8 cellular contexts compared by ENCODE assay signal in the genomic region with DNA sequence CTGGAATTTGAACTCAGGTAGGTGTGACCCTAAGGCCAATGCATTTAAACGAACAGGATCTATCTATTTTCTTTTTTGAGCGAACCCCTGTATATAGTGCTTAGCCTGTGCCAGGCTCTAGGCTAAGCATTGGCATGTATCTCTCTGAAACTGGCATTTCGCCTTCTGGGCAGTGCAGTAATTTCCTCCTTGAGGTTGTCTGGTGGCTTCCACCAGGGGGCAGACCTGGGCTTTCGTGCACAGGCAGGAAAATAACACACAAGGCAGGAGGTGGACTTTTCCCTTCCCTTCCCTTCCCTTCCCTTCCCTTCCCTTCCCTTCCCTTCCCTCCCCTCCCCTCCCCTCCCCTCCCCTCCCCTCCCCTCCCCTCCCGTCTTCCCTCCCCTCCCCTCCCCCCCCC. TPM values are rescaled to one million over a fixed set of nuclear protein-coding genes. Genes with fewer than 3 reads are reported as not detected.
DNase-seq lines count a peak whose midpoint lies in the region; ATAC-seq, FAIRE-seq and TF ChIP-seq lines count a peak whose summit lies in the region.

No MANE protein-coding gene starts in this region.

- POLR2A ChIA-PET in AG04449 (lab: Yijun Ruan, JAX) = no interaction called here
- POLR2A ChIA-PET in activated CD8-positive, alpha-beta T cell treated with anti-CD3 and anti-CD28 coated beads for 36 hours (lab: Charles Lee) = no interaction called here

- H3K27ac Mint-ChIP-seq in activated CD8-positive, alpha-beta T cell treated with anti-CD3 and anti-CD28 coated beads for 36 hours = no peak overlapping the region

- H3K27me3 Mint-ChIP-seq in activated CD8-positive, alpha-beta T cell treated with anti-CD3 and anti-CD28 coated beads for 36 hours = no peaks in the 10 kb centered on the region

- WGBS in mesendoderm (ENCODE audit: extremely low coverage, insufficient coverage, low lambda C conversion rate) = no CpG with 5 or more reads among the region's 5 CpGs

- H3K36me3 ChIP-seq in effector memory CD4-positive, alpha-beta T cell (ENCODE audit: control insufficient read depth, insufficient read depth, low read length) = no peaks in the 10 kb centered on the region
- no peaks in the 10 kb centered on the region for H3K36me3 ChIP-seq in mesendoderm (ENCODE audit: control insufficient read depth, insufficient read depth, low read length)

- H3K27me3 ChIP-seq in effector memory CD4-positive, alpha-beta T cell (replicated peaks; ENCODE audit: control insufficient read depth, insufficient read depth, low read length, poor library complexity, severe bottlenecking) = no peaks in the 10 kb centered on the region
- H3K27me3 ChIP-seq in mesendoderm (ENCODE audit: insufficient read depth, low read length, poor library complexity) = no peaks in the 10 kb centered on the region

- peak; percentile 83 for TF ChIP-seq CTCF in AG04449 (IDR thresholded peaks at IDR 0.05; ENCODE audit: insufficient read depth, low read length, missing control alignments)
- TF ChIP-seq CTCF in activated CD8-positive, alpha-beta T cell treated with anti-CD3 and anti-CD28 coated beads for 36 hours (IDR thresholded peaks at IDR 0.05) = peak; percentile 68

- FAIRE-seq in GM19239 (lab: Jason Lieb, UNC) = peak; percentile 85

- H3K4me3 ChIP-seq in AG04449 (ENCODE audit: low read depth, low read length) (no peak overlapping the region), mesendoderm (ENCODE audit: low read length) (no peak overlapping the region)
- H3K4me3 ChIP-seq in effector memory CD4-positive, alpha-beta T cell (ENCODE audit: insufficient read depth, low read depth, low read length, poor library complexity, severe bottlenecking) = no peak overlapping the region

- H4K8ac ChIP-seq in mesendoderm (ENCODE audit: low read depth, low read length) = no peak overlapping the region

- no peak overlapping the region for H4K5ac ChIP-seq in mesendoderm (ENCODE audit: low read length)

- no peaks in the 10 kb centered on the region for H3K36me3 Mint-ChIP-seq in activated CD8-positive, alpha-beta T cell treated with anti-CD3 and anti-CD28 coated beads for 36 hours (ENCODE audit: low read depth)

- no peak overlapping the region for H3K4me2 ChIP-seq in mesendoderm (ENCODE audit: low read length)

- intact Hi-C loops in activated CD8-positive, alpha-beta T cell treated with anti-CD3 and anti-CD28 coated beads for 36 hours (cut with micrococcal nuclease) = no loop called here

- H3K27ac ChIP-seq in effector memory CD4-positive, alpha-beta T cell (ENCODE audit: insufficient read depth, low read length, poor library complexity, severe bottlenecking) = no peak overlapping the region
- no peak overlapping the region for H3K27ac ChIP-seq in mesendoderm (ENCODE audit: low read depth, low read length)

- no peaks in the 10 kb centered on the region for H3K79me1 ChIP-seq in mesendoderm (ENCODE audit: low read length)

- no peak overlapping the region for H3K4me3 Mint-ChIP-seq in activated CD8-positive, alpha-beta T cell treated with anti-CD3 and anti-CD28 coated beads for 36 hours

- H3K56ac ChIP-seq in mesendoderm (ENCODE audit: low read length) = no peak overlapping the region

- no peak overlapping the region for H3K9ac ChIP-seq in mesendoderm (ENCODE audit: low read length)

- H3K4me1 Mint-ChIP-seq in activated CD8-positive, alpha-beta T cell treated with anti-CD3 and anti-CD28 coated beads for 36 hours (ENCODE audit: low read depth) = peaks cover 11% of the 10 kb centered on the region

- no peak overlapping the region for H2AK5ac ChIP-seq in mesendoderm (ENCODE audit: low read length)

- no peak overlapping the region for H2BK5ac ChIP-seq in mesendoderm (ENCODE audit: low read length)

- CTCF ChIA-PET in AG04449 (lab: Yijun Ruan, JAX) = interaction anchor here (0.6 to 5.1 kb wide), 13 partner anchors 8 to 709 kb away, joined by 3 to 39 read pairs (median 4); no protein-coding TSS in a partner anchor
- CTCF ChIA-PET in activated CD8-positive, alpha-beta T cell treated with anti-CD3 and anti-CD28 coated beads for 36 hours (lab: Charles Lee) = interaction anchor here (0.6 to 13.7 kb wide), 25 partner anchors 11 to 703 kb away, joined by 3 to 312 read pairs (median 4); no protein-coding TSS in a partner anchor

- no peak overlapping the region for H3K4ac ChIP-seq in mesendoderm (ENCODE audit: low read depth, low read length)

- H3K4me1 ChIP-seq in effector memory CD4-positive, alpha-beta T cell (ENCODE audit: control insufficient read depth, insufficient read depth, low read length, poor library complexity, severe bottlenecking) = no peaks in the 10 kb centered on the region
- H3K4me1 ChIP-seq in mesendoderm (ENCODE audit: control insufficient read depth, low read depth, low read length) = no peaks in the 10 kb centered on the region

- no peak overlapping the region for H3K23ac ChIP-seq in mesendoderm (ENCODE audit: low read length)

- no peak for DNase-seq in AG04449 (ENCODE audit: low read depth, low spot score)
- peak; percentile 54 for DNase-seq in GM19239 (ENCODE audit: insufficient read length, low spot score)
- peak; percentile 4 for DNase-seq in NCI-H526 treated with DMSO at 0.1 percent for 48 hours (lab: John Stamatoyannopoulos, UW)
- DNase-seq in activated CD8-positive, alpha-beta T cell treated with anti-CD3 and anti-CD28 coated beads for 36 hours = peak; percentile 88
- peak; percentile 47 to 65 (median 55) for DNase-seq in effector memory CD4-positive, alpha-beta T cell
- DNase-seq in mesendoderm = peak; percentile 68
- peak; percentile 50 to 53 for DNase-seq in stimulated activated CD8-positive, alpha-beta memory T cell treated with anti-CD3 and anti-CD28 coated beads, Interleukin-15, amount 100 ng/mL, for 48 hours (ENCODE audit: low read depth in 2 of 2)

- H3K9me3 ChIP-seq in effector memory CD4-positive, alpha-beta T cell (ENCODE audit: control insufficient read depth, low read length) = no peaks in the 10 kb centered on the region

- H3K18ac ChIP-seq in mesendoderm (ENCODE audit: low read length) = no peak overlapping the region

- H3K9me3 Mint-ChIP-seq in activated CD8-positive, alpha-beta T cell treated with anti-CD3 and anti-CD28 coated beads for 36 hours = no peaks in the 10 kb centered on the region

- H2BK15ac ChIP-seq in mesendoderm (replicated peaks; ENCODE audit: low read depth) = no peak overlapping the region

- no peak overlapping the region for H2BK120ac ChIP-seq in mesendoderm (ENCODE audit: low read depth, low read length)

- ATAC-seq in activated CD8-positive, alpha-beta T cell treated with anti-CD3 and anti-CD28 coated beads for 36 hours = peak; percentile 78
- ATAC-seq in GM21423 (IDR thresholded peaks at IDR 0.05; ENCODE audit: unreplicated experiment) = no peak

- no peaks in the 10 kb centered on the region for H3K79me2 ChIP-seq in mesendoderm (ENCODE audit: control insufficient read depth, insufficient read depth, low read length)

RNA-seq across cellular contexts. Expression of a gene that starts 34.4 kb away (rescaled TPM):
- 100 to 1,000 TPM; 101 to 105 TPM for total RNA-seq in activated CD8-positive, alpha-beta T cell treated with anti-CD3 and anti-CD28 coated beads for 36 hours
- polyA plus RNA-seq in mesendoderm (2013, experiment 1 of 2) = 0.79 TPM
- 0.69 TPM for polyA plus RNA-seq in mesendoderm (2013, experiment 2 of 2)

RNA-seq across cellular contexts. Expression of a gene that starts 46.6 kb away (rescaled TPM):
- not detected for total RNA-seq in activated CD8-positive, alpha-beta T cell treated with anti-CD3 and anti-CD28 coated beads for 36 hours
- 0.04 TPM for polyA plus RNA-seq in mesendoderm (2013, experiment 1 of 2)
- 0.08 TPM for polyA plus RNA-seq in mesendoderm (2013, experiment 2 of 2)
